10 cellular contexts compared by ENCODE assay signal in the genomic region with DNA sequence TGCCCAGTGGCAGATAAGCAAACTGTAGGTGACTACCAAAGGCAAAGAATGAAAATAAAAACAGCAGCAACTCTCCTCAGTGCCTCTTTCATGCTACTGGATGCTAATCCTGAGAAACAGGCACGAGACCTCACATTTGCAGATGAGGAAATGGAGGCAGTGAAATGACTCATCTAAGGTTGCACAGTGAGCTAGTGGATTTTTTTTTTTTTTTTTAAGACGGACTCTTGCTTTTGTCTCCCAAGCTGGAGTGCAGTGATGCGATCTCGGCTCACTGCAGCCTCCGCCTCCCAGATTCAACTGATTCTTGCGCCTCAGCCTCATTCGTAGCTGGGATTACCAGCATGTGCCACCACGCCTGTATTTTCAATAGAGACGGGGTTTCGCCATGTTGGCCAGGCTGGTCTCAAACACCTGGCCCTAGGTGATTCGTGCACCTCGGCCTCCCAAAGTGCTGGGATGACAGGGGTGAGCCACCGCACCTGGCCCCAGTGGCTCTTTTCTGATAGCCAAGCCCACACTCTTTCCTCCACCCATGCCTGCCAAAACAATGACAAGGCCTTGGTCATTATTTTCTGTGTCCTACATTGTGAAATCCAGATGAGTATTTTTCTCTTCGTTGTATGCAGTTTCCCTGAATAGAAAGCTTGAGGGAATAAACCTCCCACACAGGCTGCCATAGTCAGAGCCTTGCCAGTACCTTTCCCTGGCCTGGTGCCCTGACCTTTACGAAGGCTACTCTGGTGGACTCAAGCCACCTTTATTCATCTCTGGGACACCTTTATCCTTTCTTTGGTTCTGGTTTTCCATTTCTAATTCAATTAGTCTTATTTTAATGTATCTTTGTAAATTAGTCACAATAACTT. TPM values are rescaled to one million over a fixed set of nuclear protein-coding genes. Genes with fewer than 3 reads are reported as not detected.
A peak's percentile ranks its signal among the peaks of the same experiment; 100 is the strongest.
DNase-seq lines count a peak whose midpoint lies in the region; ATAC-seq and TF ChIP-seq lines count a peak whose summit lies in the region.
"Had no signal": no experiment of that assay in that cellular context is flagged by ENCODE, and none has a peak within 500 bp of the region (broad histone marks: within the 10 kb centered on the region; RNA-seq: fewer than 3 reads in every experiment).

No MANE protein-coding gene starts in this region.

- H3K36me3 ChIP-seq in esophagus squamous epithelium (no peaks in the 10 kb centered on the region), endodermal cell (ENCODE audit: control insufficient read depth, insufficient read depth, low read length) (no peaks in the 10 kb centered on the region)

- no peak overlapping the region for H3K9ac ChIP-seq in endodermal cell (ENCODE audit: extremely low read depth, low read length, poor library complexity, severe bottlenecking)

- peaks cover 4% of the 10 kb centered on the region for H3K9me3 Mint-ChIP-seq in activated naive CD8-positive, alpha-beta T cell treated with anti-CD3 and anti-CD28 coated beads, Interleukin-2, amount 10 ng/mL, durations not matched to agents 7 days and 5 days
- peaks cover under 1% of the 10 kb centered on the region for H3K9me3 Mint-ChIP-seq in endodermal cell

- H3K4me3 Mint-ChIP-seq in activated naive CD8-positive, alpha-beta T cell treated with anti-CD3 and anti-CD28 coated beads, Interleukin-2, amount 10 ng/mL, durations not matched to agents 7 days and 5 days: peak overlapping the region; percentile 6
- no peak overlapping the region for H3K4me3 Mint-ChIP-seq in endodermal cell

- TF ChIP-seq CTCF in esophagus squamous epithelium (IDR thresholded peaks at IDR 0.05): no peak
- no peak for TF ChIP-seq CTCF in endodermal cell (conservative IDR thresholded peaks at IDR 0.05)

- DNase-seq in EH (ENCODE audit: low read depth): peak; percentile 15
- DNase-seq in activated naive CD8-positive, alpha-beta T cell treated with anti-CD3 and anti-CD28 coated beads, Interleukin-2, amount 10 ng/mL, durations not matched to agents 7 days and 5 days: no peak
- DNase-seq in T-helper 9 cell: no peak
- DNase-seq in esophagus squamous epithelium (lab: John Stamatoyannopoulos, UW): no peak
- no peak for DNase-seq in iPS-NIHi7 (ENCODE audit: extremely low spot score)
- DNase-seq in endodermal cell: no peak
- DNase-seq: naive B cell had no signal

- H3K4me1 Mint-ChIP-seq in activated naive CD8-positive, alpha-beta T cell treated with anti-CD3 and anti-CD28 coated beads, Interleukin-2, amount 10 ng/mL, durations not matched to agents 7 days and 5 days: peaks cover 57% of the 10 kb centered on the region
- H3K4me1 Mint-ChIP-seq in endodermal cell: peaks cover 4% of the 10 kb centered on the region

- H3K27me3 ChIP-seq in esophagus squamous epithelium (no peaks in the 10 kb centered on the region), endodermal cell (ENCODE audit: control insufficient read depth, insufficient read depth, low read length, poor library complexity, severe bottlenecking) (no peaks in the 10 kb centered on the region)

- intact Hi-C loops in esophagus squamous epithelium (cut with DNase I): no loop called here

- no peak for TF ChIP-seq POLR2A in esophagus squamous epithelium (IDR thresholded peaks at IDR 0.05)

- H3K4me1 ChIP-seq in esophagus squamous epithelium (peaks cover 0 to 11% (median 7%) of the 10 kb centered on the region in 3 donors), endodermal cell (ENCODE audit: control insufficient read depth, insufficient read depth, low read length) (no peaks in the 10 kb centered on the region)

- H3K4me3 ChIP-seq in esophagus squamous epithelium (no peak overlapping the region), endodermal cell (ENCODE audit: low read length) (no peak overlapping the region)

- H3K9me3 ChIP-seq in esophagus squamous epithelium (no peaks in the 10 kb centered on the region), endodermal cell (ENCODE audit: control insufficient read depth, low read length) (no peaks in the 10 kb centered on the region)

- no peak overlapping the region for H3K27ac Mint-ChIP-seq in activated naive CD8-positive, alpha-beta T cell treated with anti-CD3 and anti-CD28 coated beads, Interleukin-2, amount 10 ng/mL, durations not matched to agents 7 days and 5 days
- no peak overlapping the region for H3K27ac Mint-ChIP-seq in endodermal cell

- peaks cover 50% of the 10 kb centered on the region for H3K36me3 Mint-ChIP-seq in activated naive CD8-positive, alpha-beta T cell treated with anti-CD3 and anti-CD28 coated beads, Interleukin-2, amount 10 ng/mL, durations not matched to agents 7 days and 5 days
- no peaks in the 10 kb centered on the region for H3K36me3 Mint-ChIP-seq in endodermal cell (ENCODE audit: low read depth)

- POLR2A ChIA-PET in activated naive CD8-positive, alpha-beta T cell treated with anti-CD3 and anti-CD28 coated beads, Interleukin-2, amount 10 ng/mL, durations not matched to agents 7 days and 5 days (lab: Charles Lee): interaction anchor here (1.0 to 2.2 kb wide), 2 partner anchors 19 to 73 kb away, joined by 4 to 8 read pairs; partner anchors contain the start of genes DOCK2 and SPDL1

- WGBS in esophagus squamous epithelium, 2 donors: 72% methylated on average over 12 to 15 of the region's 15 CpGs
- 95% methylated on average over 14 to 15 of the region's 15 CpGs for WGBS in endodermal cell (ENCODE audit: insufficient coverage in 1 of 2, insufficient read length in 1 of 2), 2 experiments

- no peaks in the 10 kb centered on the region for H3K27me3 Mint-ChIP-seq in activated naive CD8-positive, alpha-beta T cell treated with anti-CD3 and anti-CD28 coated beads, Interleukin-2, amount 10 ng/mL, durations not matched to agents 7 days and 5 days
- no peaks in the 10 kb centered on the region for H3K27me3 Mint-ChIP-seq in endodermal cell (ENCODE audit: insufficient read depth)
- H3K27me3 Mint-ChIP-seq: naive B cell had no signal

- H3K27ac ChIP-seq in esophagus squamous epithelium (no peak overlapping the region), endodermal cell (ENCODE audit: low read depth, low read length) (no peak overlapping the region)

- peak; percentile 41 for ATAC-seq in GM19324 (IDR thresholded peaks at IDR 0.05; ENCODE audit: low FRiP score, unreplicated experiment)
- peak; percentile 67 for ATAC-seq in HG03066 (IDR thresholded peaks at IDR 0.05; ENCODE audit: low read depth, unreplicated experiment)
- no peak for ATAC-seq in activated naive CD8-positive, alpha-beta T cell treated with anti-CD3 and anti-CD28 coated beads, Interleukin-2, amount 10 ng/mL, durations not matched to agents 7 days and 5 days (ENCODE audit: low read depth)
- ATAC-seq: Panc1 had no signal

RNA-seq across cellular contexts. Expression of gene DOCK2, which starts 19.3 kb away (rescaled TPM):
- total RNA-seq in activated naive CD8-positive, alpha-beta T cell treated with anti-CD3 and anti-CD28 coated beads, Interleukin-2, amount 10 ng/mL, durations not matched to agents 7 days and 5 days: 100 to 1,000 TPM; 266 to 275 TPM
- total RNA-seq in esophagus squamous epithelium (10 to 100 TPM in 2 of 4 donors, 1 to 10 TPM in 2; 4.1 to 14.5 (median 10.0) TPM), endodermal cell (1 to 10 TPM; 2.6 to 3.9 TPM)
- polyA plus RNA-seq in endodermal cell (2013, experiment 1 of 2): 0.25 TPM
- polyA plus RNA-seq in endodermal cell (2013, experiment 2 of 2): 0.46 TPM

Comparison
In these comparisons a context has a peak if more than half of its experiments do, and no peak if none do; other contexts are left out.
1. RNA of gene DOCK2, which starts 19.3 kb away (total RNA-seq): 266 to 275 TPM in activated naive CD8-positive, alpha-beta T cell treated with anti-CD3 and anti-CD28 coated beads, Interleukin-2, amount 10 ng/mL, durations not matched to agents 7 days and 5 days; 4.1 to 14.5 TPM in esophagus squamous epithelium and 2.6 to 3.9 TPM in endodermal cell; every median in the first group is over 10 times any median in the second.